In the genomic region with DNA sequence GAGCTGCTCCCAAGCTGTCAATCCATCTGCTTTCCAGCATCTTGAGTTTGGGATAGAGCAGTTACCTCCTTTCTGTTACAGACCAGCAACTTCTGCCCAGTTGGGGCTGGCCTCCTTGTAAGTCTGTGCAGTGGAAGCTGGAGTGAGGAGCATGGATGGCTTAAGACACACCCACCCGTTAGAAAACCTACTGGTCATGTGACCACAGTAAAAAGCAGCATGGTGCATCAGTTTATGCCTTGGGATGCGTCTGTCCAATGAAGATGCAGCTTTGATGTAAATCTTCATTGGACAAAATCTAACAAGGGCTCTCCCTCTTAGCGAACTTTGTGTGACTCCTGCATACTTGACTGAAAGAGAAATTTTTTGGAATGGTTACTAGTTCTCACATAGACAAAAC, we compare ENCODE assay signal across 21 cellular contexts.
A peak's percentile ranks its signal among the peaks of the same experiment; 100 is the strongest.
DNase-seq lines count a peak whose midpoint lies in the region; ATAC-seq, FAIRE-seq and TF ChIP-seq lines count a peak whose summit lies in the region.
"Had no signal": no experiment of that assay in that cellular context is flagged by ENCODE, and none has a peak within 500 bp of the region (broad histone marks: within the 10 kb centered on the region; RNA-seq: fewer than 3 reads in every experiment).

No MANE protein-coding gene starts in this region.

- H3K9me3 ChIP-seq in K562 (replicated peaks; ENCODE audit: control insufficient read depth, insufficient read depth, low read depth, low read length): no peaks in the 10 kb centered on the region
- H3K9me3 ChIP-seq: BLaER1, Caco-2 had no signal

- in situ Hi-C loops in K562 (cut with MboI): no loop called here

- no peaks in the 10 kb centered on the region for H3K36me3 ChIP-seq in K562 (ENCODE audit: control insufficient read depth, insufficient read depth, low read length)
- H3K36me3 ChIP-seq: BLaER1 had no signal

- peaks cover 8 to 14% of the 10 kb centered on the region in 2 experiments; a peak in 4 of 5 replicates for H3K4me1 ChIP-seq in K562 (replicated peaks in 1 of 2; ENCODE audit: control insufficient read depth in 2 of 2, insufficient read depth in 2 of 2, low read length in 2 of 2)
- H3K4me1 ChIP-seq: Caco-2 had no signal

- TF ChIP-seq RAD21 in K562 (CRISPR knock-in tag; conservative IDR thresholded peaks at IDR 0.05 in 1 of 2, IDR thresholded peaks at IDR 0.05 in 1 of 2): no peak

- peak; percentile 41; the same call in 1 of the 3 replicates for ATAC-seq in K562
- ATAC-seq: CD8-positive, alpha-beta T cell; GM23338; HCT116 had no signal

- no peak overlapping the region for H3K4me2 ChIP-seq in K562 (ENCODE audit: insufficient read depth, low read length)
- H3K4me2 ChIP-seq: BLaER1, GM23338 had no signal

- H3K9ac ChIP-seq in K562 (ENCODE audit: insufficient read depth in 1 of 2, low read depth in 2 of 2, low read length in 2 of 2): no peak overlapping the region
- H3K9ac ChIP-seq: BLaER1 had no signal

- POLR2A ChIA-PET in K562 (lab: Yijun Ruan, JAX): interaction anchor here (0.6 kb wide), 1 partner anchor 11 kb away, joined by 3 read pairs; no protein-coding TSS in a partner anchor

- H2AFZ ChIP-seq in K562 (ENCODE audit: low read depth, low read length): no peak overlapping the region
- H2AFZ ChIP-seq: GM23338 had no signal

- DNase-seq in DMS 273 (lab: John Stamatoyannopoulos, UW; ENCODE audit: unreplicated experiment): peak; percentile 38
- no peak for DNase-seq in DMS 273 treated with DMSO at 0.1 percent for 48 hours (lab: John Stamatoyannopoulos, UW)
- peak; percentile 21 to 77 for DNase-seq in NCI-H524 (lab: John Stamatoyannopoulos, UW)
- DNase-seq in K562 (ENCODE audit: extremely low read depth in 1 of 4, low spot score in 3 of 4): no peak
- DNase-seq in SHP77 treated with DMSO at 0.1 percent for 48 hours (lab: John Stamatoyannopoulos, UW): no peak
- no peak for DNase-seq in islet precursor cell
- DNase-seq: Caco-2; CD4-positive, CD25-positive, alpha-beta regulatory T cell; CD8-positive, alpha-beta T cell; DMS53; DMS79 treated with DMSO at 0.1 percent for 48 hours; GF-D8; H9 had no signal

- no peak for TF ChIP-seq POLR2A in K562 (conservative IDR thresholded peaks at IDR 0.05)

- no peak for TF ChIP-seq EP300 in K562 (IDR thresholded peaks at IDR 0.05; ENCODE audit: low read length)

- no peak overlapping the region for H3K27ac ChIP-seq in K562 (ENCODE audit: extremely low read depth, low read depth, low read length)
- H3K27ac ChIP-seq: 22Rv1, BLaER1, C4-2B had no signal

- H3K79me2 ChIP-seq in K562 (ENCODE audit: control insufficient read depth, insufficient read depth, low read length): no peaks in the 10 kb centered on the region

- H3K9me1 ChIP-seq in K562 (ENCODE audit: control insufficient read depth, insufficient read depth, low read length): no peaks in the 10 kb centered on the region

- 0% methylated on average over 3 of the region's 3 CpGs for WGBS in K562 (ENCODE audit: insufficient coverage, low coverage, missing lambda C conversion rate)

- no peak for FAIRE-seq in K562 (lab: Jason Lieb, UNC)
- FAIRE-seq: A204.1, GM12891, GM18507 had no signal

- TF ChIP-seq CTCF in K562 (IDR thresholded peaks at IDR 0.05 in 2 of 3, conservative IDR thresholded peaks at IDR 0.05 in 1 of 3; ENCODE audit: insufficient read depth in 2 of 3, low read depth in 1 of 3, low read length in 3 of 3): no peak

- CTCF ChIA-PET in K562 (lab: Yijun Ruan, JAX; ENCODE audit: low intra/inter-chr PET ratio): no interaction called here

- no peaks in the 10 kb centered on the region for H4K20me1 ChIP-seq in K562 (replicated peaks; ENCODE audit: control insufficient read depth, insufficient read depth, low read length)
- H4K20me1 ChIP-seq: BLaER1 had no signal

- no TSS peak for BruUV-seq in K562 (replicated peaks; lab: Mats Ljungman, UMichigan)

- peaks cover 0 to 12% of the 10 kb centered on the region in 2 experiments; a peak in 2 of 5 replicates for H3K27me3 ChIP-seq in K562 (ENCODE audit: control insufficient read depth in 2 of 2, insufficient read depth in 2 of 2, low read length in 2 of 2)
- H3K27me3 ChIP-seq: BLaER1 had no signal

- no peak overlapping the region for H3K4me3 ChIP-seq in K562
- H3K4me3 ChIP-seq: BLaER1, GM23338 had no signal

- intact Hi-C loops in K562 (cut with micrococcal nuclease): no loop called here

TF ChIP-seq in K562, 482 proteins besides CTCF, POLR2A, EP300 and RAD21:
- no peak for TF ChIP-seq KDM2B (CRISPR knock-in tag; IDR thresholded peaks at IDR 0.05)
- TF ChIP-seq TAF9B (IDR thresholded peaks at IDR 0.05; ENCODE audit: partially characterized antibody): no peak
- TF ChIP-seq NCOA1 (IDR thresholded peaks at IDR 0.05; ENCODE audit: low read depth): no peak
- TF ChIP-seq CBFA2T2 (conservative IDR thresholded peaks at IDR 0.05): 0 out of 2 replicates have a peak, but pooled peaks have one; percentile 11
- TF ChIP-seq, protein P1, sequence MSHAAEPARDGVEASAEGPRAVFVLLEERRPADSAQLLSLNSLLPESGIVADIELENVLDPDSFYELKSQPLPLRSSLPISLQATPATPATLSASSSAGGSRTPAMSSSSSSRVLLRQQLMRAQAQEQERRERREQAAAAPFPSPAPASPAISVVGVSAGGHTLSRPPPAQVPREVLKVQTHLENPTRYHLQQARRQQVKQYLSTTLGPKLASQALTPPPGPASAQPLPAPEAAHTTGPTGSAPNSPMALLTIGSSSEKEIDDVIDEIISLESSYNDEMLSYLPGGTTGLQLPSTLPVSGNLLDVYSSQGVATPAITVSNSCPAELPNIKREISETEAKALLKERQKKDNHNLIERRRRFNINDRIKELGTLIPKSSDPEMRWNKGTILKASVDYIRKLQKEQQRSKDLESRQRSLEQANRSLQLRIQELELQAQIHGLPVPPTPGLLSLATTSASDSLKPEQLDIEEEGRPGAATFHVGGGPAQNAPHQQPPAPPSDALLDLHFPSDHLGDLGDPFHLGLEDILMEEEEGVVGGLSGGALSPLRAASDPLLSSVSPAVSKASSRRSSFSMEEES (CRISPR knock-in tag; IDR thresholded peaks at IDR 0.05): peak; percentile 69
- TF ChIP-seq ZNF146 (CRISPR knock-in tag; IDR thresholded peaks at IDR 0.05; ENCODE audit: unreplicated experiment): no peak
- TF ChIP-seq, protein P2, sequence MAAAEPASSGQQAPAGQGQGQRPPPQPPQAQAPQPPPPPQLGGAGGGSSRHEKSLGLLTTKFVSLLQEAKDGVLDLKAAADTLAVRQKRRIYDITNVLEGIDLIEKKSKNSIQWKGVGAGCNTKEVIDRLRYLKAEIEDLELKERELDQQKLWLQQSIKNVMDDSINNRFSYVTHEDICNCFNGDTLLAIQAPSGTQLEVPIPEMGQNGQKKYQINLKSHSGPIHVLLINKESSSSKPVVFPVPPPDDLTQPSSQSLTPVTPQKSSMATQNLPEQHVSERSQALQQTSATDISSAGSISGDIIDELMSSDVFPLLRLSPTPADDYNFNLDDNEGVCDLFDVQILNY (CRISPR knock-in tag; IDR thresholded peaks at IDR 0.05): no peak
- no peak for TF ChIP-seq IRF2 (CRISPR knock-in tag; IDR thresholded peaks at IDR 0.05)
- no peak for TF ChIP-seq ZNF143 (CRISPR knock-in tag; IDR thresholded peaks at IDR 0.05)
- TF ChIP-seq ARHGAP35 (IDR thresholded peaks at IDR 0.05; ENCODE audit: partially characterized antibody): no peak
- no peak for TF ChIP-seq HDAC3 (IDR thresholded peaks at IDR 0.05; ENCODE audit: borderline replicate concordance, partially characterized antibody)
- peak; percentile 69 for TF ChIP-seq RAD51 (IDR thresholded peaks at IDR 0.05; ENCODE audit: borderline replicate concordance, low read depth)
- TF ChIP-seq ZNF507 (tag; conservative IDR thresholded peaks at IDR 0.05): no peak
- TF ChIP-seq SNRNP70 (optimal IDR thresholded peaks at IDR 0.05; ENCODE audit: low read depth, low read length): no peak
- TF ChIP-seq, protein P3, sequence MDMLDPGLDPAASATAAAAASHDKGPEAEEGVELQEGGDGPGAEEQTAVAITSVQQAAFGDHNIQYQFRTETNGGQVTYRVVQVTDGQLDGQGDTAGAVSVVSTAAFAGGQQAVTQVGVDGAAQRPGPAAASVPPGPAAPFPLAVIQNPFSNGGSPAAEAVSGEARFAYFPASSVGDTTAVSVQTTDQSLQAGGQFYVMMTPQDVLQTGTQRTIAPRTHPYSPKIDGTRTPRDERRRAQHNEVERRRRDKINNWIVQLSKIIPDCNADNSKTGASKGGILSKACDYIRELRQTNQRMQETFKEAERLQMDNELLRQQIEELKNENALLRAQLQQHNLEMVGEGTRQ (CRISPR knock-in tag; IDR thresholded peaks at IDR 0.05): peak; percentile 73
- TF ChIP-seq TOE1 (IDR thresholded peaks at IDR 0.05; ENCODE audit: borderline replicate concordance): peak; percentile 48; the same call in 1 of the 2 replicates
- TF ChIP-seq TOE1 (CRISPR knock-in tag; IDR thresholded peaks at IDR 0.05; ENCODE audit: borderline replicate concordance, low read depth): no peak
- no peak for TF ChIP-seq GTF2F1 (IDR thresholded peaks at IDR 0.05; ENCODE audit: low read depth, low read length)
- TF ChIP-seq COPS2 (conservative IDR thresholded peaks at IDR 0.05): no peak

Comparison
In these comparisons a context has a peak if more than half of its experiments do, and no peak if none do; other contexts are left out.
1. DNase-seq: peak in DMS 273 (single experiment) and NCI-H524 (2 of 2); none in DMS 273 treated with DMSO at 0.1 percent for 48 hours (single experiment), K562 (0 of 4), SHP77 treated with DMSO at 0.1 percent for 48 hours (single experiment) and islet precursor cell (single experiment).